ENCODE assay signal across 13 cellular contexts in the genomic region with DNA sequence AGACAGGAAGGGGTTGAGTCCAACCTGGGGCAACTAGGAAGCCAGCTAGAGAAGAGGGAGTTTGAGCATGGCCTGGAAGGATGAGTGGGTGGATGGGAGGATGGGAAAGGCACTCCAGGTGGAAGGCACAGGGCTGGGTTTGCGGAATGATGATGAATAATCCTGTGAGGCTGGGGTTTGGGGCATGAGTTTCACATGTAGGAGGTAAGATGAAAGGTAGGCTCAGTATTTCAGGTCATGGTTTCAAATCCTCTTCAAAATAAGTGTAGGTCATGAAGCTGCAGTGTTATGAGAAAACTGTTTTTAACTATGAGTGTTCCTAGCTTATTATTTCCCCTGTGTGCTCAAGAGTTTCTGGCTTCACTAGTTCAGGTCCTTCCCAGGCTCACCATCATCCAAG.
DNase-seq lines count a peak whose midpoint lies in the region; ATAC-seq and TF ChIP-seq lines count a peak whose summit lies in the region.
"Had no signal": no experiment of that assay in that cellular context is flagged by ENCODE, and none has a peak within 500 bp of the region (broad histone marks: within the 10 kb centered on the region; RNA-seq: fewer than 3 reads in every experiment).

No MANE protein-coding gene starts in this region.

- H3K27ac Mint-ChIP-seq in CD4-positive, CD25-positive, alpha-beta regulatory T cell: peak overlapping the region; percentile 7 to 83 (median 74)
- H3K27ac Mint-ChIP-seq in activated T-helper 2 cell treated with anti-CD3 and anti-CD28 coated beads, Interferon-gamma antibody, Interleukin-2, Interleukin-4, amounts not matched to agents 10 μg/mL and 5 μg/mL and 100 μg/mL, durations not matched to agents 14 hours and 24 hours and 36 hours: peak overlapping the region; percentile 1

- no peaks in the 10 kb centered on the region for H3K9me3 ChIP-seq in CD4-positive, CD25-positive, alpha-beta regulatory T cell (ENCODE audit: control insufficient read depth in 2 of 2, low read length in 2 of 2)
- H3K9me3 ChIP-seq in right lobe of liver (no peaks in the 10 kb centered on the region), ovary (no peaks in the 10 kb centered on the region)
- H3K9me3 ChIP-seq: BLaER1 had no signal

- peaks cover 51 to 84% (median 65%) of the 10 kb centered on the region in 4 donors for H3K4me1 Mint-ChIP-seq in CD4-positive, CD25-positive, alpha-beta regulatory T cell
- H3K4me1 Mint-ChIP-seq in activated T-helper 2 cell treated with anti-CD3 and anti-CD28 coated beads, Interferon-gamma antibody, Interleukin-2, Interleukin-4, amounts not matched to agents 10 μg/mL and 5 μg/mL and 100 μg/mL, durations not matched to agents 14 hours and 24 hours and 36 hours (ENCODE audit: low read depth): peaks cover 50% of the 10 kb centered on the region

- no peak for ATAC-seq in CD4-positive, CD25-positive, alpha-beta regulatory T cell (ENCODE audit: low read depth in 2 of 2)
- ATAC-seq in HG02610 (IDR thresholded peaks at IDR 0.05; ENCODE audit: unreplicated experiment) (peak; percentile 76), GM21717 (IDR thresholded peaks at IDR 0.05; ENCODE audit: unreplicated experiment) (no peak), right lobe of liver (no peak)

- H3K36me3 ChIP-seq in CD4-positive, CD25-positive, alpha-beta regulatory T cell (ENCODE audit: control insufficient read depth, insufficient read depth, low read length): peaks cover 9% of the 10 kb centered on the region
- no peaks in the 10 kb centered on the region for H3K36me3 ChIP-seq in right lobe of liver
- no peaks in the 10 kb centered on the region for H3K36me3 ChIP-seq in ovary
- H3K36me3 ChIP-seq: BLaER1, WERI-Rb-1 had no signal

- no peak overlapping the region for H3K4me3 ChIP-seq in CD4-positive, CD25-positive, alpha-beta regulatory T cell (ENCODE audit: low read depth, low read length)
- H3K4me3 ChIP-seq in right lobe of liver: no peak overlapping the region
- H3K4me3 ChIP-seq in ovary: no peak overlapping the region
- H3K4me3 ChIP-seq: BLaER1 had no signal

- TF ChIP-seq CTCF in GM10266 (IDR thresholded peaks at IDR 0.05; ENCODE audit: control insufficient read depth, insufficient read depth, low read depth, missing control alignments) (no peak), right lobe of liver (IDR thresholded peaks at IDR 0.05) (no peak), ovary (IDR thresholded peaks at IDR 0.05) (no peak)

- WGBS in right lobe of liver (ENCODE audit: insufficient coverage, low coverage, low lambda C conversion rate, missing lambda C conversion rate): 86% methylated on average over 1 of the region's 1 CpG
- 66 to 85% (median 76%) methylated on average over 1 of the region's 1 CpG for WGBS in ovary, 3 donors

- no peaks in the 10 kb centered on the region for H3K27me3 Mint-ChIP-seq in CD4-positive, CD25-positive, alpha-beta regulatory T cell
- no peaks in the 10 kb centered on the region for H3K27me3 Mint-ChIP-seq in activated T-helper 2 cell treated with anti-CD3 and anti-CD28 coated beads, Interferon-gamma antibody, Interleukin-2, Interleukin-4, amounts not matched to agents 10 μg/mL and 5 μg/mL and 100 μg/mL, durations not matched to agents 14 hours and 24 hours and 36 hours (ENCODE audit: low read depth)

- no peak for TF ChIP-seq EP300 in ovary (IDR thresholded peaks at IDR 0.05)

- peak overlapping the region; percentile 27 for H3K27ac ChIP-seq in CD4-positive, CD25-positive, alpha-beta regulatory T cell (ENCODE audit: insufficient read depth, low read length, poor library complexity, severe bottlenecking)
- no peak overlapping the region for H3K27ac ChIP-seq in right lobe of liver
- H3K27ac ChIP-seq in ovary: no peak overlapping the region
- H3K27ac ChIP-seq: BLaER1, WERI-Rb-1 had no signal

- peaks cover 31% of the 10 kb centered on the region for H3K4me1 ChIP-seq in CD4-positive, CD25-positive, alpha-beta regulatory T cell (ENCODE audit: control insufficient read depth, insufficient read depth, low read length, poor library complexity, severe bottlenecking)
- no peaks in the 10 kb centered on the region for H3K4me1 ChIP-seq in right lobe of liver
- H3K4me1 ChIP-seq in ovary (ENCODE audit: insufficient read depth): no peaks in the 10 kb centered on the region

- peak overlapping the region in 2 of 4 donors; percentile 2 to 47 for H3K4me3 Mint-ChIP-seq in CD4-positive, CD25-positive, alpha-beta regulatory T cell
- H3K4me3 Mint-ChIP-seq in activated T-helper 2 cell treated with anti-CD3 and anti-CD28 coated beads, Interferon-gamma antibody, Interleukin-2, Interleukin-4, amounts not matched to agents 10 μg/mL and 5 μg/mL and 100 μg/mL, durations not matched to agents 14 hours and 24 hours and 36 hours (ENCODE audit: low read depth): no peak overlapping the region

- DNase-seq in CD4-positive, CD25-positive, alpha-beta regulatory T cell: no peak
- DNase-seq in GM10266 (ENCODE audit: extremely low spot score) (peak; percentile 31), right lobe of liver (no peak), ovary (no peak), SIG-M5 (lab: John Stamatoyannopoulos, UW) (no peak)
- no peak for DNase-seq in activated T-helper 2 cell treated with anti-CD3 and anti-CD28 coated beads, Interferon-gamma antibody, Interleukin-2, Interleukin-4, amounts not matched to agents 10 μg/mL and 5 μg/mL and 100 μg/mL, durations not matched to agents 14 hours and 24 hours and 36 hours (ENCODE audit: low spot score)
- DNase-seq: activated effector memory CD4-positive, alpha-beta T cell treated with Interleukin-2 at 50 U/mL for 16 hours; caudate nucleus; substantia nigra; WERI-Rb-1 had no signal

- intact Hi-C loops in activated T-helper 2 cell treated with anti-CD3 and anti-CD28 coated beads, Interferon-gamma antibody, Interleukin-2, Interleukin-4, amounts not matched to agents 10 μg/mL and 5 μg/mL and 100 μg/mL, durations not matched to agents 14 hours and 24 hours and 36 hours (cut with micrococcal nuclease): no loop called here
- intact Hi-C loops in right lobe of liver (cut with DNase I): no loop called here
- intact Hi-C loops in ovary (cut with DNase I): no loop called here

- H3K27me3 ChIP-seq in CD4-positive, CD25-positive, alpha-beta regulatory T cell (ENCODE audit: control insufficient read depth, insufficient read depth, low read length): no peaks in the 10 kb centered on the region
- H3K27me3 ChIP-seq in right lobe of liver (no peaks in the 10 kb centered on the region), ovary (no peaks in the 10 kb centered on the region)

- peaks cover 9% of the 10 kb centered on the region for H3K36me3 Mint-ChIP-seq in CD4-positive, CD25-positive, alpha-beta regulatory T cell
- H3K36me3 Mint-ChIP-seq in activated T-helper 2 cell treated with anti-CD3 and anti-CD28 coated beads, Interferon-gamma antibody, Interleukin-2, Interleukin-4, amounts not matched to agents 10 μg/mL and 5 μg/mL and 100 μg/mL, durations not matched to agents 14 hours and 24 hours and 36 hours (ENCODE audit: low read depth): peaks cover 15% of the 10 kb centered on the region

- H3K9me3 Mint-ChIP-seq in CD4-positive, CD25-positive, alpha-beta regulatory T cell: no peaks in the 10 kb centered on the region
- H3K9me3 Mint-ChIP-seq in activated T-helper 2 cell treated with anti-CD3 and anti-CD28 coated beads, Interferon-gamma antibody, Interleukin-2, Interleukin-4, amounts not matched to agents 10 μg/mL and 5 μg/mL and 100 μg/mL, durations not matched to agents 14 hours and 24 hours and 36 hours: no peaks in the 10 kb centered on the region

- TF ChIP-seq POLR2A in right lobe of liver (IDR thresholded peaks at IDR 0.05): no peak
- no peak for TF ChIP-seq POLR2A in ovary (IDR thresholded peaks at IDR 0.05)
